In the genomic region with DNA sequence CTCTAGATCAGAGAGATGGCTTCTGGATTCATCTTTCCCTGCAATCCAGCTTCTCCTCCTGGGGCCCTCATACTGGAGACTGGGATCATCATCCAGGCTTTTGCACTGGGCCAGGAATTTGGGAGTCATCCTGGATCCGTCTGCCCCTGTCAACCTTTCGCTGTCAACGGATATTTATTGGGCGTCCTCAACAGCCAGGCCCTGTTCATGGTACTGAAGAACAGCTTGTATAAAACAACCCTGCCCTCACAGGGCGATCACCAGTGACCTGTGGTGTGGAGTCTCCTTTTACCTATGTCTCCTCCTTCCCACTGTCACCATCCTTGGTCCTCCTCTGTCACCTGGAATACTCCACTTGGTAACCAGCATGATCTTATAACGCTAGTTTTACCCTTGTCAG, we compare ENCODE assay signal across 1 cellular context. TPM values are rescaled to one million over a fixed set of nuclear protein-coding genes. Genes with fewer than 3 reads are reported as not detected.
"Had no signal": no experiment of that assay in that cellular context is flagged by ENCODE, and none has a peak within 500 bp of the region (broad histone marks: within the 10 kb centered on the region; RNA-seq: fewer than 3 reads in every experiment).

No MANE protein-coding gene starts in this region.

RNA-seq across cellular contexts. Expression of gene HOXC4, which starts 48.6 kb away (rescaled TPM):
- total RNA-seq: temporal lobe had no signal
